1 cellular context compared by ENCODE assay signal in genomic region chr1:247576514-247576913, GRCh38.
TF ChIP-seq lines count a peak whose summit lies in the region.

No MANE protein-coding gene starts in this region.

TF ChIP-seq in H1, 55 proteins besides CTCF, POLR2A, EP300 and RAD21:
- TF ChIP-seq NRF1 (IDR thresholded peaks at IDR 0.05; ENCODE audit: low read depth, low read length) = no peak
- TF ChIP-seq RNF2 (IDR thresholded peaks at IDR 0.05; ENCODE audit: borderline replicate concordance, low read depth, low read length, missing control alignments, poor library complexity, severe bottlenecking) = no peak
- no peak for TF ChIP-seq NANOG (IDR thresholded peaks at IDR 0.05; ENCODE audit: insufficient read depth, low read depth, low read length, poor library complexity, severe bottlenecking)
- no peak for TF ChIP-seq E2F6 (IDR thresholded peaks at IDR 0.05)
- TF ChIP-seq GABPA (IDR thresholded peaks at IDR 0.05; ENCODE audit: borderline replicate concordance, insufficient read depth, low read length) = no peak
- TF ChIP-seq POU5F1 (IDR thresholded peaks at IDR 0.05; ENCODE audit: low read depth, low read length) = no peak
